In genomic region chr9:96420468-96421219, GRCh38 we compare ENCODE assay signal across 8 cellular contexts. TPM values are rescaled to one million over a fixed set of nuclear protein-coding genes. Genes with fewer than 3 reads are reported as not detected.
A peak's percentile ranks its signal among the peaks of the same experiment; 100 is the strongest.
DNase-seq lines count a peak whose midpoint lies in the region; ATAC-seq, FAIRE-seq and TF ChIP-seq lines count a peak whose summit lies in the region.

No MANE protein-coding gene starts in this region.

- H3K27ac Mint-ChIP-seq in T-helper 1 cell treated with Interleukin-12 subunit alpha and Interleukin-12 subunit beta and Interleukin-4 antibody, amounts not matched to agents 30 μg/mL and 1 μg/mL, for 36 hours: peak overlapping the region; percentile 90

- TF ChIP-seq POLR2A in endothelial cell of umbilical vein (IDR thresholded peaks at IDR 0.05; ENCODE audit: low read depth, low read length) (peak; percentile 54), uterus (IDR thresholded peaks at IDR 0.05) (no peak)

- H3K27ac ChIP-seq in endothelial cell of umbilical vein (ENCODE audit: insufficient read depth, low read depth, low read length) (peak overlapping the region; percentile 92), uterus (peak overlapping the region; percentile 99)

- TF ChIP-seq CTCF in endothelial cell of umbilical vein (IDR thresholded peaks at IDR 0.05; ENCODE audit: extremely low read depth in 1 of 2, insufficient read depth in 1 of 2, low read depth in 1 of 2, low read length in 2 of 2) (no peak), uterus (IDR thresholded peaks at IDR 0.05) (no peak)

- H3K36me3 ChIP-seq in endothelial cell of umbilical vein (ENCODE audit: control insufficient read depth in 2 of 2, extremely low read depth in 1 of 2, insufficient read depth in 2 of 2, low read length in 2 of 2) (no peaks in the 10 kb centered on the region), uterus (no peaks in the 10 kb centered on the region)

- intact Hi-C loops in endothelial cell of umbilical vein (cut with micrococcal nuclease): loop anchor here (1.0 to 5.0 kb wide), 3 partner anchors 30 to 1113 kb away; partner anchors contain the start of gene HABP4
- intact Hi-C loops in uterus (cut with DNase I; ENCODE audit: low total_unique reads): no loop called here
- intact Hi-C loops in left colon (cut with DNase I, micrococcal nuclease): no loop called here

- POLR2A ChIA-PET in endothelial cell of umbilical vein (lab: Charles Lee): no interaction called here

- no peaks in the 10 kb centered on the region for H3K27me3 ChIP-seq in endothelial cell of umbilical vein (ENCODE audit: control insufficient read depth in 2 of 2, insufficient read depth in 2 of 2, low read length in 2 of 2)
- H3K27me3 ChIP-seq in uterus: no peaks in the 10 kb centered on the region

- peaks cover 16% of the 10 kb centered on the region for H3K79me2 ChIP-seq in endothelial cell of umbilical vein (ENCODE audit: control insufficient read depth, insufficient read depth, low read length)

- ATAC-seq in left colon: no peak
- no peak for ATAC-seq in HG02840 (IDR thresholded peaks at IDR 0.05; ENCODE audit: low FRiP score, unreplicated experiment)

- H3K9ac ChIP-seq in endothelial cell of umbilical vein (replicated peaks; ENCODE audit: extremely low read depth, insufficient read depth, low read length): peak overlapping the region; percentile 77

- BruUV-seq in endothelial cell of umbilical vein (replicated peaks; lab: Mats Ljungman, UMichigan): no TSS peak

- FAIRE-seq in HTR-8/SVneo (lab: Jason Lieb, UNC): no peak
- peak; percentile 88 for FAIRE-seq in endothelial cell of umbilical vein (lab: Jason Lieb, UNC)

- H3K4me3 ChIP-seq in endothelial cell of umbilical vein (replicated peaks in 1 of 3; ENCODE audit: insufficient read depth in 1 of 3, low read depth in 1 of 3, low read length in 3 of 3) (peak overlapping the region in 1 of 3 experiments; percentile 50), uterus (no peak overlapping the region)

- no peaks in the 10 kb centered on the region for H3K9me3 ChIP-seq in endothelial cell of umbilical vein (replicated peaks; ENCODE audit: control insufficient read depth, insufficient read depth, low read length)
- H3K9me3 ChIP-seq in uterus: no peaks in the 10 kb centered on the region

- dilution Hi-C loops in endothelial cell of umbilical vein (cut with MboI; ENCODE audit: extremely low pct_ligation_motif_present, low sequenced_read_pairs): no loop called here

- H3K4me1 ChIP-seq in endothelial cell of umbilical vein (ENCODE audit: control insufficient read depth, extremely low read depth, insufficient read depth, low read length) (peaks cover 27% of the 10 kb centered on the region), uterus (peaks cover 0 to 6% of the 10 kb centered on the region in 2 donors)

- no peaks in the 10 kb centered on the region for H3K9me1 ChIP-seq in endothelial cell of umbilical vein (replicated peaks; ENCODE audit: control insufficient read depth, extremely low read depth, insufficient read depth, low read length)

- CTCF ChIA-PET in endothelial cell of umbilical vein (lab: Charles Lee): interaction anchor here (0.7 to 0.8 kb wide), 4 partner anchors 29 to 235 kb away, joined by 3 to 5 read pairs (median 3); partner anchors contain the start of gene HABP4

- peaks cover 4% of the 10 kb centered on the region for H3K36me3 Mint-ChIP-seq in T-helper 1 cell treated with Interleukin-12 subunit alpha and Interleukin-12 subunit beta and Interleukin-4 antibody, amounts not matched to agents 30 μg/mL and 1 μg/mL, for 36 hours (ENCODE audit: low read depth)

- H3K9me3 Mint-ChIP-seq in T-helper 1 cell treated with Interleukin-12 subunit alpha and Interleukin-12 subunit beta and Interleukin-4 antibody, amounts not matched to agents 30 μg/mL and 1 μg/mL, for 36 hours: no peaks in the 10 kb centered on the region

- H4K20me1 ChIP-seq in endothelial cell of umbilical vein (replicated peaks; ENCODE audit: control insufficient read depth, extremely low read depth, insufficient read depth, low read length): no peaks in the 10 kb centered on the region

- DNase-seq in EL: peak; percentile 98
- DNase-seq in HTR-8/SVneo (ENCODE audit: insufficient read length, low spot score): peak; percentile 71
- DNase-seq in endothelial cell of umbilical vein (ENCODE audit: low read depth, low spot score): peak; percentile 93
- peak; percentile 79 for DNase-seq in mucosa of gallbladder (ENCODE audit: low spot score)
- peak in 1 of 2 donors; percentile 41 for DNase-seq in uterus
- DNase-seq in left colon: no peak

- peak overlapping the region; percentile 15 for H2AFZ ChIP-seq in endothelial cell of umbilical vein (ENCODE audit: low read depth, low read length)

- no peaks in the 10 kb centered on the region for H3K27me3 Mint-ChIP-seq in T-helper 1 cell treated with Interleukin-12 subunit alpha and Interleukin-12 subunit beta and Interleukin-4 antibody, amounts not matched to agents 30 μg/mL and 1 μg/mL, for 36 hours (ENCODE audit: low read depth)

- peak overlapping the region; percentile 86 for H3K4me3 Mint-ChIP-seq in T-helper 1 cell treated with Interleukin-12 subunit alpha and Interleukin-12 subunit beta and Interleukin-4 antibody, amounts not matched to agents 30 μg/mL and 1 μg/mL, for 36 hours

- H3K4me2 ChIP-seq in endothelial cell of umbilical vein (ENCODE audit: insufficient read depth, low read length): peak overlapping the region; percentile 91

- H3K4me1 Mint-ChIP-seq in T-helper 1 cell treated with Interleukin-12 subunit alpha and Interleukin-12 subunit beta and Interleukin-4 antibody, amounts not matched to agents 30 μg/mL and 1 μg/mL, for 36 hours (ENCODE audit: low read depth): peaks cover 27% of the 10 kb centered on the region

TF ChIP-seq in endothelial cell of umbilical vein, 7 proteins besides CTCF, POLR2A, EP300 and RAD21:
- TF ChIP-seq EZH2 (IDR thresholded peaks at IDR 0.05; ENCODE audit: borderline replicate concordance, low read depth, low read length, severe bottlenecking) (no peak), POLR2AphosphoS5 (IDR thresholded peaks at IDR 0.05; ENCODE audit: insufficient read depth, low read depth, low read length) (peak; percentile 73), GATA2 (IDR thresholded peaks at IDR 0.05; ENCODE audit: insufficient read depth, insufficient read length, low read depth, low read length) (peak; percentile 23), JUN (IDR thresholded peaks at IDR 0.05; ENCODE audit: borderline replicate concordance, insufficient read depth, insufficient read length, low read depth) (peak; percentile 98), FOS (IDR thresholded peaks at IDR 0.05; ENCODE audit: borderline replicate concordance, insufficient read depth, low read length) (peak; percentile 97), MYC (IDR thresholded peaks at IDR 0.05; ENCODE audit: low read depth, low read length) (no peak)
- TF ChIP-seq, protein P1, sequence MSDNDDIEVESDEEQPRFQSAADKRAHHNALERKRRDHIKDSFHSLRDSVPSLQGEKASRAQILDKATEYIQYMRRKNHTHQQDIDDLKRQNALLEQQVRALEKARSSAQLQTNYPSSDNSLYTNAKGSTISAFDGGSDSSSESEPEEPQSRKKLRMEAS (IDR thresholded peaks at IDR 0.05; ENCODE audit: insufficient read depth, insufficient read length): no peak

RNA-seq across cellular contexts. Expression of gene ZNF367, which starts 2.5 kb away (rescaled TPM):
- total RNA-seq in endothelial cell of umbilical vein (8.6 and 10.0 TPM in 2 replicates), mucosa of gallbladder (2.2 TPM), uterus (10 to 100 TPM in 1 of 4 donors, 1 to 10 TPM in 2, under 1 TPM in 1; 0.26 to 21.2 (median 1.7) TPM), left colon (1 to 10 TPM; 1.6 to 3.4 TPM)
- 1.2 and 1.7 TPM in 2 replicates for polyA plus RNA-seq in endothelial cell of umbilical vein
- polyA plus RNA-seq in endothelial cell of umbilical vein (2011; cell fraction: cytosol; rRNA removed): 2.0 and 2.1 TPM in 2 replicates
- 4.0 and 5.4 TPM in 2 replicates for polyA plus RNA-seq in endothelial cell of umbilical vein (2011; cell fraction: nucleus; rRNA removed)
- polyA plus RNA-seq in endothelial cell of umbilical vein (2012): 1.5 and 3.0 TPM in 2 replicates
- polyA minus RNA-seq in endothelial cell of umbilical vein: 2.2 and 2.7 TPM in 2 replicates
- 20.9 TPM for polyA minus RNA-seq in endothelial cell of umbilical vein (2011; cell fraction: cytosol; rRNA and poly(A)+ RNA removed)
- polyA minus RNA-seq in endothelial cell of umbilical vein (2011; cell fraction: nucleus; rRNA and poly(A)+ RNA removed): 3.6 and 3.8 TPM in 2 replicates

RNA-seq across cellular contexts. Expression of gene HABP4, which starts 29.3 kb away (rescaled TPM):
- total RNA-seq in endothelial cell of umbilical vein (11.1 and 11.7 TPM in 2 replicates), mucosa of gallbladder (17.4 TPM), uterus (10 to 100 TPM in 2 of 4 donors, 1 to 10 TPM in 2; 4.1 to 19.4 (median 11.9) TPM), left colon (1 to 10 TPM; 2.0 to 4.3 TPM)
- polyA plus RNA-seq in endothelial cell of umbilical vein: 3.0 and 4.6 TPM in 2 replicates
- 6.9 and 8.0 TPM in 2 replicates for polyA plus RNA-seq in endothelial cell of umbilical vein (2011; cell fraction: cytosol; rRNA removed)
- 6.4 and 7.8 TPM in 2 replicates for polyA plus RNA-seq in endothelial cell of umbilical vein (2011; cell fraction: nucleus; rRNA removed)
- 10.7 and 11.3 TPM in 2 replicates for polyA plus RNA-seq in endothelial cell of umbilical vein (2012)
- 2.1 and 2.8 TPM in 2 replicates for polyA minus RNA-seq in endothelial cell of umbilical vein
- polyA minus RNA-seq in endothelial cell of umbilical vein (2011; cell fraction: cytosol; rRNA and poly(A)+ RNA removed): 1.3 TPM
- 1.3 and 1.6 TPM in 2 replicates for polyA minus RNA-seq in endothelial cell of umbilical vein (2011; cell fraction: nucleus; rRNA and poly(A)+ RNA removed)

RNA-seq across cellular contexts. Expression of gene SLC35D2, which starts 37.1 kb away (rescaled TPM):
- total RNA-seq in endothelial cell of umbilical vein: 28.4 and 29.9 TPM in 2 replicates
- 15.6 and 21.1 TPM in 2 replicates for polyA plus RNA-seq in endothelial cell of umbilical vein
- polyA plus RNA-seq in endothelial cell of umbilical vein (2011; cell fraction: cytosol; rRNA removed): 24.1 and 24.2 TPM in 2 replicates
- 22.2 and 23.3 TPM in 2 replicates for polyA plus RNA-seq in endothelial cell of umbilical vein (2011; cell fraction: nucleus; rRNA removed)
- 33.7 and 37.9 TPM in 2 replicates for polyA plus RNA-seq in endothelial cell of umbilical vein (2012)
- 11.1 and 16.6 TPM in 2 replicates for polyA minus RNA-seq in endothelial cell of umbilical vein
- polyA minus RNA-seq in endothelial cell of umbilical vein (2011; cell fraction: cytosol; rRNA and poly(A)+ RNA removed): 5.9 TPM
- 12.8 and 15.9 TPM in 2 replicates for polyA minus RNA-seq in endothelial cell of umbilical vein (2011; cell fraction: nucleus; rRNA and poly(A)+ RNA removed)
- total RNA-seq in mucosa of gallbladder: 70.0 TPM
- total RNA-seq in uterus: 10 to 100 TPM in 3 of 4 donors, 1 to 10 TPM in 1; 5.6 to 38.5 (median 21.0) TPM
- 10 to 100 TPM; 90.5 to 94.6 TPM for total RNA-seq in left colon

Comparison
In these comparisons a context has a peak if more than half of its experiments do, and no peak if none do; other contexts are left out.
1. DNase-seq: peak in EL (single experiment), HTR-8/SVneo (single experiment), endothelial cell of umbilical vein (single experiment) and mucosa of gallbladder (single experiment); none in left colon (0 of 2).